In the genomic region with DNA sequence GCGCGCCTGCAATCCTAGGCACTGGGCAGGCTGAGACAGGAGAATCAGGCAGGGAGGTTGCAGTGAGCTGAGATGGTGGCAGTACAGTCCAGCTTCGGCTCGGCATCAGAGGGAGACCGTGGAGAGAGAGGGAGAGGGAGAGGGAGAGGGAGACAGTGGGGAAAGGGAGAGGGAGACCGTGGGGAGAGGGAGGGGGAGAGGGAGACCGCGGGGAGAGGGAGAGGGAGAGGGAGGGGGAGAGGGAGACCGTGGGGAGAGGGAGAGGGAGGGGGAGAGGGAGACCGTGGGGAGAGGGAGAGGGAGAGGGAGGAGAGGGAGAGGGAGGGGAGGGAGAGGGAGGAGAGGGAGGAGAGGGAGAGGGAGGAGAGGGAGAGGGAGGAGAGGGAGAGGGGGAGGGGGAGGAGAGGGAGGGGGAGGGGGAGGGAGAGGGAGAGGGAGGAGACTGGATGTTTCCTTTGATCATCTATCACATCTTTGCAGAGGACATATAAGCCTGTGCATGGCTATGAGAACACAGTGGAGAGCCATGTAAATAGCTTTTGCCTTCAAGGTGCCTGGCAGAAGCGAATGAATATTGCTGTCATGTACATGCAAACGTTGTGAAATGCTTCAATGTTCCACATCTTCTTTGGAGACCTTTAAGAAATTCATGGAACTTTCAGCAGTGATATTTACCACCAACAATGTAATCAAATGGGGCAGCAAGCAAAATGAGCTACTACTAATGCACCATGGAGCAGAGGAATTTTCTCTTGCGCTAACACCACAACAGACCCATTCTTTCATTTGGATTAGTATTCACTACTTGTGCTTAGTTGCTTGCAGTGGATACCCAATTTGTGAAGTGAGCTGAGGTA, we compare ENCODE assay signal across 21 cellular contexts. TPM values are rescaled to one million over a fixed set of nuclear protein-coding genes. Genes with fewer than 3 reads are reported as not detected.
"Had no signal": no experiment of that assay in that cellular context is flagged by ENCODE, and none has a peak within 500 bp of the region (broad histone marks: within the 10 kb centered on the region; RNA-seq: fewer than 3 reads in every experiment).

No MANE protein-coding gene starts in this region.

- H3K36me3 Mint-ChIP-seq: activated CD8-positive, alpha-beta memory T cell treated with anti-CD3 and anti-CD28 coated beads, Interleukin-2, amount 10 ng/mL, durations not matched to agents 7 days and 5 days; naive B cell; neural progenitor cell; type B pancreatic cell; WTC11 had no signal

- H2AFZ ChIP-seq: neural progenitor cell had no signal

- H3K9me3 ChIP-seq: mucosa of descending colon, prostate gland, testis had no signal

- H3K4me3 Mint-ChIP-seq: activated CD4-positive, alpha-beta memory T cell treated with anti-CD3 and anti-CD28 coated beads, Interleukin-2, amount 10 ng/mL, durations not matched to agents 7 days and 5 days; activated CD8-positive, alpha-beta memory T cell treated with anti-CD3 and anti-CD28 coated beads, Interleukin-2, amount 10 ng/mL, durations not matched to agents 7 days and 5 days; activated T-helper 17 cell treated with anti-CD3 and anti-CD28 coated beads, Interleukin-2, amount 50 U/mL, for 72 hours; effector memory CD8-positive, alpha-beta T cell; naive B cell; neural progenitor cell; stimulated activated naive CD8-positive, alpha-beta T cell treated with anti-CD3 and anti-CD28 coated beads, Interleukin-15, amount 100 ng/mL, for 72 hours; T-helper 2 cell treated with Interferon-gamma antibody and Interleukin-4, amounts not matched to agents 5 μg/mL and 100 μg/mL, for 36 hours; type B pancreatic cell; WTC11 had no signal

- H3K9me3 Mint-ChIP-seq: activated CD4-positive, alpha-beta memory T cell treated with anti-CD3 and anti-CD28 coated beads, Interleukin-2, amount 10 ng/mL, durations not matched to agents 7 days and 5 days; activated T-helper 17 cell treated with anti-CD3 and anti-CD28 coated beads, Interleukin-2, amount 50 U/mL, for 72 hours; effector memory CD8-positive, alpha-beta T cell; naive B cell; stimulated activated naive CD8-positive, alpha-beta T cell treated with anti-CD3 and anti-CD28 coated beads, Interleukin-15, amount 100 ng/mL, for 72 hours; T-helper 2 cell treated with Interferon-gamma antibody and Interleukin-4, amounts not matched to agents 5 μg/mL and 100 μg/mL, for 36 hours; WTC11 had no signal

- H3K27ac Mint-ChIP-seq: activated CD4-positive, alpha-beta memory T cell treated with anti-CD3 and anti-CD28 coated beads, Interleukin-2, amount 10 ng/mL, durations not matched to agents 7 days and 5 days; activated CD8-positive, alpha-beta memory T cell treated with anti-CD3 and anti-CD28 coated beads, Interleukin-2, amount 10 ng/mL, durations not matched to agents 7 days and 5 days; activated T-helper 17 cell treated with anti-CD3 and anti-CD28 coated beads, Interleukin-2, amount 50 U/mL, for 72 hours; effector memory CD8-positive, alpha-beta T cell; stimulated activated naive CD8-positive, alpha-beta T cell treated with anti-CD3 and anti-CD28 coated beads, Interleukin-15, amount 100 ng/mL, for 72 hours; T-helper 2 cell treated with Interferon-gamma antibody and Interleukin-4, amounts not matched to agents 5 μg/mL and 100 μg/mL, for 36 hours had no signal

- H3K27ac ChIP-seq: neural progenitor cell, prostate gland, SK-N-MC, testis had no signal

- H3K4me2 ChIP-seq: neural progenitor cell had no signal

- H3K27me3 ChIP-seq: neural progenitor cell, testis had no signal

- H3K4me1 Mint-ChIP-seq: activated CD4-positive, alpha-beta memory T cell treated with anti-CD3 and anti-CD28 coated beads, Interleukin-2, amount 10 ng/mL, durations not matched to agents 7 days and 5 days; activated CD8-positive, alpha-beta memory T cell treated with anti-CD3 and anti-CD28 coated beads, Interleukin-2, amount 10 ng/mL, durations not matched to agents 7 days and 5 days; activated T-helper 17 cell treated with anti-CD3 and anti-CD28 coated beads, Interleukin-2, amount 50 U/mL, for 72 hours; naive B cell had no signal

- H3K36me3 ChIP-seq: neural progenitor cell, prostate gland had no signal

- H3K4me1 ChIP-seq: testis had no signal

- FAIRE-seq: small intestine had no signal

- H3K27me3 Mint-ChIP-seq: activated T-helper 17 cell treated with anti-CD3 and anti-CD28 coated beads, Interleukin-2, amount 50 U/mL, for 72 hours; stimulated activated naive CD8-positive, alpha-beta T cell treated with anti-CD3 and anti-CD28 coated beads, Interleukin-15, amount 100 ng/mL, for 72 hours; type B pancreatic cell had no signal

- H3K4me3 ChIP-seq: mucosa of descending colon, neural progenitor cell, prostate gland, SK-N-MC had no signal

- H3K9ac ChIP-seq: neural progenitor cell had no signal

RNA-seq across cellular contexts. Expression of gene C6orf15, which starts 44.3 kb away (rescaled TPM):
- total RNA-seq: activated CD4-positive, alpha-beta memory T cell treated with anti-CD3 and anti-CD28 coated beads, Interleukin-2, amount 10 ng/mL, durations not matched to agents 7 days and 5 days; activated CD8-positive, alpha-beta memory T cell treated with anti-CD3 and anti-CD28 coated beads, Interleukin-2, amount 10 ng/mL, durations not matched to agents 7 days and 5 days; activated T-helper 17 cell treated with anti-CD3 and anti-CD28 coated beads, Interleukin-2, amount 50 U/mL, for 72 hours; dermis blood vessel endothelial cell; left lobe of liver; lung microvascular endothelial cell; mucosa of descending colon; osteocyte; right cardiac atrium; testis; WTC11 had no signal
- polyA plus RNA-seq: right cardiac atrium, small intestine had no signal

RNA-seq across cellular contexts. Expression of gene PSORS1C1, which starts 46.5 kb away (rescaled TPM):
- total RNA-seq: activated CD4-positive, alpha-beta memory T cell treated with anti-CD3 and anti-CD28 coated beads, Interleukin-2, amount 10 ng/mL, durations not matched to agents 7 days and 5 days; activated T-helper 17 cell treated with anti-CD3 and anti-CD28 coated beads, Interleukin-2, amount 50 U/mL, for 72 hours; left lobe of liver had no signal

RNA-seq across cellular contexts. Expression of gene CDSN, which starts 52.1 kb away (rescaled TPM):
- total RNA-seq: activated CD4-positive, alpha-beta memory T cell treated with anti-CD3 and anti-CD28 coated beads, Interleukin-2, amount 10 ng/mL, durations not matched to agents 7 days and 5 days; activated CD8-positive, alpha-beta memory T cell treated with anti-CD3 and anti-CD28 coated beads, Interleukin-2, amount 10 ng/mL, durations not matched to agents 7 days and 5 days; activated T-helper 17 cell treated with anti-CD3 and anti-CD28 coated beads, Interleukin-2, amount 50 U/mL, for 72 hours; dermis blood vessel endothelial cell; left lobe of liver; lung microvascular endothelial cell; mucosa of descending colon; osteocyte; WTC11 had no signal

RNA-seq across cellular contexts. Expression of gene MUC22, which starts 57.8 kb away (rescaled TPM):
- total RNA-seq: activated CD4-positive, alpha-beta memory T cell treated with anti-CD3 and anti-CD28 coated beads, Interleukin-2, amount 10 ng/mL, durations not matched to agents 7 days and 5 days; activated CD8-positive, alpha-beta memory T cell treated with anti-CD3 and anti-CD28 coated beads, Interleukin-2, amount 10 ng/mL, durations not matched to agents 7 days and 5 days; activated T-helper 17 cell treated with anti-CD3 and anti-CD28 coated beads, Interleukin-2, amount 50 U/mL, for 72 hours; chondrocyte; dermis blood vessel endothelial cell; left lobe of liver; lung microvascular endothelial cell; mucosa of descending colon; osteocyte; WTC11 had no signal
- polyA plus RNA-seq: small intestine had no signal
